14 cellular contexts compared by ENCODE assay signal in genomic region chr3:196997311-196997710, GRCh38. TPM values are rescaled to one million over a fixed set of nuclear protein-coding genes. Genes with fewer than 3 reads are reported as not detected.
A peak's percentile ranks its signal among the peaks of the same experiment; 100 is the strongest.
DNase-seq lines count a peak whose midpoint lies in the region; ATAC-seq and TF ChIP-seq lines count a peak whose summit lies in the region.
"Had no signal": no experiment of that assay in that cellular context is flagged by ENCODE, and none has a peak within 500 bp of the region (broad histone marks: within the 10 kb centered on the region; RNA-seq: fewer than 3 reads in every experiment).

No MANE protein-coding gene starts in this region.

- H3K27ac ChIP-seq in thyroid gland = peak overlapping the region in 2 of 3 donors; percentile 58 to 86
- H3K27ac ChIP-seq: A549 had no signal

- H3K4me1 Mint-ChIP-seq in chondrocyte (ENCODE audit: low read depth) (no peaks in the 10 kb centered on the region), nephron (peaks cover 15% of the 10 kb centered on the region)
- peaks cover 0 to 5% of the 10 kb centered on the region in 2 donors for H3K4me1 Mint-ChIP-seq in natural killer cell treated with Interleukin-12 subunit alpha and Interleukin-12 subunit beta and Interleukin-15 and Interleukin-18, amount 100 ng/mL, for 72 hours (ENCODE audit: low read depth in 2 of 2)

- 82 to 87% methylated on average over 6 to 15 of the region's 15 CpGs for WGBS in thyroid gland, 2 donors

- H3K36me3 Mint-ChIP-seq in chondrocyte (ENCODE audit: low read depth) (no peaks in the 10 kb centered on the region), nephron (ENCODE audit: low read depth) (no peaks in the 10 kb centered on the region)
- no peaks in the 10 kb centered on the region for H3K36me3 Mint-ChIP-seq in natural killer cell treated with Interleukin-12 subunit alpha and Interleukin-12 subunit beta and Interleukin-15 and Interleukin-18, amount 100 ng/mL, for 72 hours
- H3K36me3 Mint-ChIP-seq: CD4-positive, alpha-beta memory T cell had no signal

- no peak overlapping the region for H3K4me3 ChIP-seq in thyroid gland (replicated peaks in 1 of 3)
- H3K4me3 ChIP-seq: A549, GM23338 had no signal

- H3K27ac Mint-ChIP-seq in chondrocyte (ENCODE audit: unreplicated experiment) = no peak overlapping the region
- H3K27ac Mint-ChIP-seq in nephron = peak overlapping the region in 2 of 3 experiments; percentile 63 to 71
- H3K27ac Mint-ChIP-seq in natural killer cell treated with Interleukin-12 subunit alpha and Interleukin-12 subunit beta and Interleukin-15 and Interleukin-18, amount 100 ng/mL, for 72 hours = no peak overlapping the region
- H3K27ac Mint-ChIP-seq: GM23338, HFFc6 had no signal

- no peaks in the 10 kb centered on the region for H3K36me3 ChIP-seq in thyroid gland

- H3K27me3 Mint-ChIP-seq in chondrocyte (ENCODE audit: low read depth) (no peaks in the 10 kb centered on the region), nephron (ENCODE audit: low read depth) (peaks cover 4% of the 10 kb centered on the region)
- H3K27me3 Mint-ChIP-seq in natural killer cell treated with Interleukin-12 subunit alpha and Interleukin-12 subunit beta and Interleukin-15 and Interleukin-18, amount 100 ng/mL, for 72 hours = no peaks in the 10 kb centered on the region
- H3K27me3 Mint-ChIP-seq: CD4-positive, alpha-beta memory T cell had no signal

- no peaks in the 10 kb centered on the region for H3K27me3 ChIP-seq in thyroid gland

- TF ChIP-seq CTCF in chondrocyte (IDR thresholded peaks at IDR 0.05) (no peak), nephron (IDR thresholded peaks at IDR 0.05; ENCODE audit: unreplicated experiment in 3 of 3) (no peak), thyroid gland (IDR thresholded peaks at IDR 0.05) (no peak)

- DNase-seq in cardiac septum (ENCODE audit: low spot score) (peak; percentile 63), left cardiac atrium (no peak), chondrocyte (ENCODE audit: low spot score) (peak; percentile 85), thyroid gland (no peak)
- DNase-seq in natural killer cell treated with Interleukin-12 subunit alpha and Interleukin-12 subunit beta and Interleukin-15 and Interleukin-18, amount 100 ng/mL, for 72 hours (ENCODE audit: low spot score) = no peak
- DNase-seq: CD4-positive, alpha-beta memory T cell; HFFc6; KBM-7; NCI-H1048 had no signal

- ATAC-seq in left cardiac atrium = no peak
- no peak for ATAC-seq in GM19351 (IDR thresholded peaks at IDR 0.05; ENCODE audit: unreplicated experiment)
- no peak for ATAC-seq in HG03460 (IDR thresholded peaks at IDR 0.05; ENCODE audit: unreplicated experiment)
- ATAC-seq in natural killer cell treated with Interleukin-12 subunit alpha and Interleukin-12 subunit beta and Interleukin-15 and Interleukin-18, amount 100 ng/mL, for 72 hours = no peak
- ATAC-seq: A549, GM23338 had no signal

- H3K4me1 ChIP-seq in thyroid gland = peaks cover 17 to 22% of the 10 kb centered on the region in 2 donors
- H3K4me1 ChIP-seq: A549 had no signal

- intact Hi-C loops in cardiac septum (cut with DNase I) (no loop called here), left cardiac atrium (cut with DNase I) (no loop called here), thyroid gland (cut with DNase I) (no loop called here)

- H3K4me3 Mint-ChIP-seq in chondrocyte (ENCODE audit: unreplicated experiment) (no peak overlapping the region), nephron (no peak overlapping the region)
- no peak overlapping the region for H3K4me3 Mint-ChIP-seq in natural killer cell treated with Interleukin-12 subunit alpha and Interleukin-12 subunit beta and Interleukin-15 and Interleukin-18, amount 100 ng/mL, for 72 hours
- H3K4me3 Mint-ChIP-seq: CD4-positive, alpha-beta memory T cell; GM23338; HFFc6 had no signal

- no peaks in the 10 kb centered on the region for H3K9me3 ChIP-seq in thyroid gland
- H3K9me3 ChIP-seq: A549 had no signal

- TF ChIP-seq POLR2A in thyroid gland (IDR thresholded peaks at IDR 0.05) = no peak

- H3K9me3 Mint-ChIP-seq in chondrocyte (ENCODE audit: low read depth) (no peaks in the 10 kb centered on the region), nephron (no peaks in the 10 kb centered on the region)
- H3K9me3 Mint-ChIP-seq in natural killer cell treated with Interleukin-12 subunit alpha and Interleukin-12 subunit beta and Interleukin-15 and Interleukin-18, amount 100 ng/mL, for 72 hours = no peaks in the 10 kb centered on the region
- H3K9me3 Mint-ChIP-seq: GM23338, HFFc6 had no signal

RNA-seq across cellular contexts. Expression of gene PIGZ, which starts 28.7 kb away (rescaled TPM):
- total RNA-seq in cardiac septum (5.9 TPM), left cardiac atrium (1 to 10 TPM; 4.5 to 4.7 TPM), chondrocyte (8.8 to 10.1 TPM (median 9.9 TPM) in 3 replicates), thyroid gland (1 to 10 TPM in 3 of 4 donors, under 1 TPM in 1; 0.46 to 9.5 (median 6.3) TPM)
- total RNA-seq in natural killer cell treated with Interleukin-12 subunit alpha and Interleukin-12 subunit beta and Interleukin-15 and Interleukin-18, amount 100 ng/mL, for 72 hours = 1 to 10 TPM; 1.4 to 1.5 TPM
- total RNA-seq: GM23338 had no signal

RNA-seq across cellular contexts. Expression of gene MELTF, which starts 32.3 kb away (rescaled TPM):
- total RNA-seq in cardiac septum (10.8 TPM), left cardiac atrium (10 to 100 TPM in 1 of 2 donors, 1 to 10 TPM in 1; 7.7 to 10.1 TPM), chondrocyte (4.5 to 5.2 TPM (median 5.1 TPM) in 3 replicates), thyroid gland (10 to 100 TPM in 1 of 4 donors, 1 to 10 TPM in 3; 2.7 to 13.8 (median 4.3) TPM)
- 1 to 10 TPM; 2.1 to 3.7 TPM for total RNA-seq in natural killer cell treated with Interleukin-12 subunit alpha and Interleukin-12 subunit beta and Interleukin-15 and Interleukin-18, amount 100 ng/mL, for 72 hours

RNA-seq across cellular contexts. Expression of gene NCBP2, which starts 55.0 kb away (rescaled TPM):
- total RNA-seq in cardiac septum (47.1 TPM), left cardiac atrium (10 to 100 TPM; 33.6 to 41.0 TPM), chondrocyte (59.5 to 67.2 TPM (median 61.5 TPM) in 3 replicates), thyroid gland (10 to 100 TPM; 42.4 to 61.3 (median 53.6) TPM)
- total RNA-seq in natural killer cell treated with Interleukin-12 subunit alpha and Interleukin-12 subunit beta and Interleukin-15 and Interleukin-18, amount 100 ng/mL, for 72 hours = 10 to 100 TPM; 78.1 to 82.8 TPM

Comparison
In these comparisons a context has a peak if more than half of its experiments do, and no peak if none do; other contexts are left out.
1. DNase-seq: peak in cardiac septum (single experiment) and chondrocyte (single experiment); none in left cardiac atrium (single experiment), thyroid gland (0 of 2) and natural killer cell treated with Interleukin-12 subunit alpha and Interleukin-12 subunit beta and Interleukin-15 and Interleukin-18, amount 100 ng/mL, for 72 hours (single experiment).
2. H3K27ac Mint-ChIP-seq: peak in nephron (2 of 3); none in chondrocyte (single experiment) and natural killer cell treated with Interleukin-12 subunit alpha and Interleukin-12 subunit beta and Interleukin-15 and Interleukin-18, amount 100 ng/mL, for 72 hours (0 of 2).